Comparison of ENCODE assay signal across 1 cellular context in genomic region chr12:104456950-104457745, GRCh38.
TF ChIP-seq lines count a peak whose summit lies in the region.

No MANE protein-coding gene starts in this region.

TF ChIP-seq in GM23338, 12 proteins besides CTCF, POLR2A, EP300 and RAD21 (continued from another document):
- TF ChIP-seq ZNF462 (CRISPR knock-in tag; IDR thresholded peaks at IDR 0.05), result no peak
